In the genomic region with DNA sequence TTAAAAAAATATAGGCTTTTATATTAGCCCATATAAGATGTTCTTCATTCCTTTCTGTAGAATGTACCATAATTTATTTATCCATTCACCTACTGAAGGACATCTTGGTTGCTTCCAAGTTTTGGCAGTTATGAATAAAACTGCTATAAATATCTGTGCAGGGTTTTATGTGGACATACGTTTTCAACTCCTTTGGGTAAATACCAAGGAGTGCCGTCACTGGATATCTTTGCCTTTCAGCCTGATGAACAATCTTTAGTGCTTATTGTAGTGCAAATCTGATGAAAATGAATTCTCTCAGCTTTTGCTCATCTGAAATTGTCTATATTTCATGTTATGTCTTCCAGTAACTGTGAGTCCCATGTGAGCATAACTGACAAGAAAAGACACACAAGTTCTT, we compare ENCODE assay signal across 23 cellular contexts.
"Had no signal": no experiment of that assay in that cellular context is flagged by ENCODE, and none has a peak within 500 bp of the region (broad histone marks: within the 10 kb centered on the region; RNA-seq: fewer than 3 reads in every experiment).

No MANE protein-coding gene starts in this region.

- ATAC-seq: left lobe of liver; lower lobe of right lung; right cardiac atrium; stimulated activated effector memory CD8-positive, alpha-beta T cell treated with anti-CD3 and anti-CD28 coated beads, Interleukin-12 subunit alpha, Interleukin-12 subunit beta, amount 100 ng/mL, for 72 hours; WTC11 had no signal

- H3K9me3 ChIP-seq: ovary, uterus had no signal

- H3K4me1 Mint-ChIP-seq: WTC11 had no signal

- H3K4me1 ChIP-seq: stomach, uterus had no signal

- H3K4me3 Mint-ChIP-seq: activated naive CD8-positive, alpha-beta T cell treated with anti-CD3 and anti-CD28 coated beads for 36 hours; immature natural killer cell; naive B cell; stimulated activated effector memory CD8-positive, alpha-beta T cell treated with anti-CD3 and anti-CD28 coated beads, Interleukin-12 subunit alpha, Interleukin-12 subunit beta, amount 100 ng/mL, for 72 hours; WTC11 had no signal

- DNase-seq: activated CD4-positive, alpha-beta T cell treated with anti-CD3 and anti-CD28 coated beads, Interleukin-2, amount 50 U/mL, for 4 hours; activated CD8-positive, alpha-beta memory T cell treated with anti-CD3 and anti-CD28 coated beads for 24 hours; activated naive CD4-positive, alpha-beta T cell treated with Interleukin-2 at 50 U/mL for 16 hours; activated naive CD8-positive, alpha-beta T cell treated with anti-CD3 and anti-CD28 coated beads for 36 hours; activated T-cell treated with anti-CD3 and anti-CD28 coated beads, Interleukin-2, amount 50 U/mL, for 48 hours; amygdala; cerebellar nuclear complex; cortex of kidney; foreskin melanocyte; immature natural killer cell; lower lobe of right lung; naive B cell; ovary; right cardiac atrium; stimulated activated CD4-positive, alpha-beta T cell treated with anti-CD3 and anti-CD28 coated beads, Interleukin-12 subunit alpha, Interleukin-12 subunit beta, amount 100 ng/mL, for 4 hours; stimulated activated CD4-positive, alpha-beta T cell treated with anti-CD3 and anti-CD28 coated beads, Interleukin-1b, Interleukin-23, amount 100 ng/mL, for 48 hours; stomach; T1000; trophoblast cell; uterus had no signal

- H3K27me3 Mint-ChIP-seq: activated naive CD8-positive, alpha-beta T cell treated with anti-CD3 and anti-CD28 coated beads for 36 hours had no signal

- H3K27ac Mint-ChIP-seq: activated naive CD8-positive, alpha-beta T cell treated with anti-CD3 and anti-CD28 coated beads for 36 hours; immature natural killer cell; naive B cell; stimulated activated effector memory CD8-positive, alpha-beta T cell treated with anti-CD3 and anti-CD28 coated beads, Interleukin-12 subunit alpha, Interleukin-12 subunit beta, amount 100 ng/mL, for 72 hours; WTC11 had no signal

- H3K36me3 ChIP-seq: lower lobe of right lung, ovary, stomach, uterus had no signal

- H3K36me3 Mint-ChIP-seq: naive B cell; stimulated activated effector memory CD8-positive, alpha-beta T cell treated with anti-CD3 and anti-CD28 coated beads, Interleukin-12 subunit alpha, Interleukin-12 subunit beta, amount 100 ng/mL, for 72 hours had no signal

- H3K27me3 ChIP-seq: ovary, stomach, uterus had no signal

- H3K27ac ChIP-seq: lower lobe of right lung, ovary, stomach, uterus had no signal

- H3K4me3 ChIP-seq: lower lobe of right lung, ovary, stomach, uterus had no signal

- H3K9me3 Mint-ChIP-seq: activated naive CD8-positive, alpha-beta T cell treated with anti-CD3 and anti-CD28 coated beads for 36 hours had no signal
